8 cellular contexts compared by ENCODE assay signal in the genomic region with DNA sequence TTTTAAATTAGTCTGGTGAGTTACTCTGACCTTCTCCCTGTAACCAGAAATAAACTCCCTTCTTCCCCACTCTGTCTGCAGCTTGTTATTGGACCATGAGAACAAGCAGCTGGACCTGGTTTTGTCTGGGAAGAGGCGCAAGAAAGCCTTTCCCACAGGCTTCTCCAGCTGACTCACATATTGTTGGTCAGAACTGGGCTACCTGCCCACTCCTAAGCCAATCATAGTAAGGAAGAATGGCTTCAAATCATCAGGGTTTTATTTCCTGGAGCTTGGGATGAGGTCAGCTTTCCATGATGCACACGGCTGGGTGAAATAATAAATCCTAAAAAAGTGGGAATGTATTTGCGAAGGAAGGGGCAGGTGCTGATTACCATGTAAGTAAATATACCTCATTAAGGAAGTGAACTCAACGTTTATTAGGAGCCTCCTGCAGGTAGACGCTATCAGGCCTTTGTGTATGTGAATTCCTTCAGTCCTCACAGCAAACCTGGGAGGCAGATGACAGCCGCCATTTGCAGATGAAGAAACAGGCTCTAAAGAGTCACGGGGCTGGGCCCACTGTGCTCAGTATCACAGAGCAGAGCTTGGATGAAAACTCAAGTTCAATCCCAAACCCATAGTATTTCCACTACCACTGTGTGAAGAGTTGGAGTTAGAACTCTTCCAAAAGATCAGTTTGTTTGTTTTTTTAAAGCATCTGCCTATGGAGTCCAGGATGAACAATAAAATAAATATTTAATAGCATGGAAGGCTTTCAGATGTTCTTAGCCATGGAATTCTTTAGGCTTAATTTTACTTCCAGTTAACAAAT. TPM values are rescaled to one million over a fixed set of nuclear protein-coding genes. Genes with fewer than 3 reads are reported as not detected.
DNase-seq lines count a peak whose midpoint lies in the region; ATAC-seq and TF ChIP-seq lines count a peak whose summit lies in the region.

No MANE protein-coding gene starts in this region.

- no peak overlapping the region for H3K4me2 ChIP-seq in smooth muscle cell
- no peak overlapping the region for H3K4me2 ChIP-seq in MM.1S (ENCODE audit: low read depth, low read length)

- no peaks in the 10 kb centered on the region for H3K79me2 ChIP-seq in smooth muscle cell (ENCODE audit: low read depth)
- no peaks in the 10 kb centered on the region for H3K79me2 ChIP-seq in MM.1S (ENCODE audit: low read length)

- no peaks in the 10 kb centered on the region for H4K20me1 ChIP-seq in smooth muscle cell (ENCODE audit: low read depth)
- H4K20me1 ChIP-seq in MM.1S (ENCODE audit: insufficient read depth, low read length): no peaks in the 10 kb centered on the region

- in situ Hi-C loops in KBM-7 (cut with MboI; ENCODE audit: low pct_unique_long_range_greater_than_20kb, low sequenced_read_pairs): no loop called here

- H3K9me3 ChIP-seq in ascending aorta (no peaks in the 10 kb centered on the region), right cardiac atrium (ENCODE audit: control insufficient read depth, low read length) (no peaks in the 10 kb centered on the region), smooth muscle cell (replicated peaks; ENCODE audit: low read depth) (no peaks in the 10 kb centered on the region), MM.1S (replicated peaks; ENCODE audit: insufficient read depth, low read length) (no peaks in the 10 kb centered on the region)

- TF ChIP-seq CTCF in ascending aorta (IDR thresholded peaks at IDR 0.05) (no peak), smooth muscle cell (IDR thresholded peaks at IDR 0.05; ENCODE audit: borderline replicate concordance, insufficient read depth, poor library complexity, severe bottlenecking) (no peak), MM.1S (IDR thresholded peaks at IDR 0.05; ENCODE audit: low read length) (no peak)

- H3K4me3 ChIP-seq in ascending aorta: peak overlapping the region; percentile 41 to 53
- H3K4me3 ChIP-seq in right cardiac atrium (ENCODE audit: low read length): peak overlapping the region; percentile 0
- no peak overlapping the region for H3K4me3 ChIP-seq in smooth muscle cell
- H3K4me3 ChIP-seq in MM.1S (ENCODE audit: low read length): no peak overlapping the region

- no peak overlapping the region for H3K9ac ChIP-seq in smooth muscle cell (ENCODE audit: low read depth)
- no peak overlapping the region for H3K9ac ChIP-seq in MM.1S (ENCODE audit: low read length)

- DNase-seq in HCEC 1CT: peak; percentile 99
- peak; percentile 86 to 97 for DNase-seq in ascending aorta (ENCODE audit: low spot score in 2 of 2)
- peak; percentile 83 to 91 (median 89) for DNase-seq in right cardiac atrium
- no peak for DNase-seq in smooth muscle cell (lab: John Stamatoyannopoulos, UW; ENCODE audit: unreplicated experiment)
- DNase-seq in KBM-7: no peak
- no peak for DNase-seq in MM.1S

- 42% methylated on average over 7 of the region's 7 CpGs for WGBS in right cardiac atrium
- WGBS in smooth muscle cell (ENCODE audit: low lambda C conversion rate): 60% methylated on average over 7 of the region's 7 CpGs

- peak; percentile 76 to 78 for ATAC-seq in right cardiac atrium
- no peak for ATAC-seq in GM21786 (IDR thresholded peaks at IDR 0.05; ENCODE audit: unreplicated experiment)
- no peak for ATAC-seq in HG03432 (IDR thresholded peaks at IDR 0.05; ENCODE audit: unreplicated experiment)

- no peaks in the 10 kb centered on the region for H3K27me3 ChIP-seq in ascending aorta
- no peaks in the 10 kb centered on the region for H3K27me3 ChIP-seq in right cardiac atrium (ENCODE audit: control insufficient read depth, insufficient read depth)
- H3K27me3 ChIP-seq in smooth muscle cell (ENCODE audit: low read depth): no peaks in the 10 kb centered on the region
- no peaks in the 10 kb centered on the region for H3K27me3 ChIP-seq in MM.1S (replicated peaks; ENCODE audit: insufficient read depth, low read length)

- intact Hi-C loops in ascending aorta (cut with DNase I) (loop anchor here (2.0 to 10.0 kb wide), 4 partner anchors 33 to 330 kb away; a partner anchor contains a TSS), right cardiac atrium (cut with DNase I) (loop anchor here in 1 of 4 donors (10.0 kb wide), 1 partner anchor 70 kb away; no protein-coding TSS in a partner anchor)

- no peak overlapping the region for H2AFZ ChIP-seq in smooth muscle cell (ENCODE audit: low read depth)
- H2AFZ ChIP-seq in MM.1S (ENCODE audit: low read length): no peak overlapping the region

- H3K4me1 ChIP-seq in ascending aorta (peaks cover 18 to 48% of the 10 kb centered on the region in 2 donors), right cardiac atrium (ENCODE audit: control insufficient read depth, insufficient read depth, low read length) (peaks cover 7% of the 10 kb centered on the region), smooth muscle cell (ENCODE audit: low read depth) (no peaks in the 10 kb centered on the region), MM.1S (ENCODE audit: low read length) (no peaks in the 10 kb centered on the region)

- H3K27ac ChIP-seq in ascending aorta: peak overlapping the region; percentile 97 to 99
- H3K27ac ChIP-seq in right cardiac atrium (ENCODE audit: low read length): peak overlapping the region; percentile 83
- H3K27ac ChIP-seq in smooth muscle cell (ENCODE audit: low read depth): peak overlapping the region; percentile 60
- no peak overlapping the region for H3K27ac ChIP-seq in MM.1S (ENCODE audit: low read length)

- H3K36me3 ChIP-seq in ascending aorta (no peaks in the 10 kb centered on the region), smooth muscle cell (ENCODE audit: low read depth) (no peaks in the 10 kb centered on the region), MM.1S (replicated peaks; ENCODE audit: insufficient read depth, low read length) (no peaks in the 10 kb centered on the region)

- H3F3A ChIP-seq in smooth muscle cell (ENCODE audit: low read depth) (peaks cover 3% of the 10 kb centered on the region), MM.1S (ENCODE audit: insufficient read depth, low read length) (0 out of 2 replicates have a peak, but pooled peaks cover 7% of the 10 kb centered on the region)

- no peaks in the 10 kb centered on the region for H3K9me2 ChIP-seq in MM.1S (replicated peaks; ENCODE audit: insufficient read depth, low read length)

RNA-seq across cellular contexts. Expression of a gene that starts 32.7 kb away (rescaled TPM):
- total RNA-seq in ascending aorta: 24.8 TPM
- total RNA-seq in right cardiac atrium: 10 to 100 TPM; 11.8 to 19.7 (median 15.8) TPM
- polyA plus RNA-seq in right cardiac atrium: 13.9 TPM
- total RNA-seq in smooth muscle cell: 0.54 TPM in 1 of 2 replicates, not detected in the other
- polyA plus RNA-seq in smooth muscle cell: 0.23 and 1.3 TPM in 2 replicates

RNA-seq across cellular contexts. Expression of a gene that starts 54.6 kb away (rescaled TPM):
- total RNA-seq in ascending aorta (43.0 TPM), right cardiac atrium (10 to 100 TPM; 75.6 to 82.1 (median 77.4) TPM), smooth muscle cell (58.2 and 70.0 TPM in 2 replicates)
- polyA plus RNA-seq in right cardiac atrium (49.3 TPM), smooth muscle cell (68.4 and 84.2 TPM in 2 replicates)

RNA-seq across cellular contexts. Expression of a gene that starts 54.9 kb away (rescaled TPM):
- total RNA-seq in ascending aorta: 10.4 TPM
- total RNA-seq in right cardiac atrium: 1 to 10 TPM; 3.6 to 4.3 (median 4.0) TPM
- polyA plus RNA-seq in right cardiac atrium: 2.6 TPM
- total RNA-seq in smooth muscle cell: 2.7 and 4.6 TPM in 2 replicates
- polyA plus RNA-seq in smooth muscle cell: 3.7 and 10.3 TPM in 2 replicates

Comparison
In these comparisons a context has a peak if more than half of its experiments do, and no peak if none do; other contexts are left out.
1. DNase-seq: peak in HCEC 1CT (single experiment), ascending aorta (2 of 2) and right cardiac atrium (3 of 3); none in smooth muscle cell (single experiment), KBM-7 (single experiment) and MM.1S (single experiment).
2. H3K4me3 ChIP-seq: peak in ascending aorta (2 of 2) and right cardiac atrium (single experiment); none in smooth muscle cell (single experiment) and MM.1S (single experiment).
3. ATAC-seq: peak in right cardiac atrium (2 of 2); none in GM21786 (single experiment) and HG03432 (single experiment).